ENCODE assay signal across 7 cellular contexts in genomic region chr12:109461049-109461845, GRCh38. TPM values are rescaled to one million over a fixed set of nuclear protein-coding genes. Genes with fewer than 3 reads are reported as not detected.
DNase-seq lines count a peak whose midpoint lies in the region; ATAC-seq and TF ChIP-seq lines count a peak whose summit lies in the region.

No MANE protein-coding gene starts in this region.

- TF ChIP-seq CTCF in prostate gland (IDR thresholded peaks at IDR 0.05) = no peak

- H3K4me1 ChIP-seq in prostate gland (replicated peaks) = peaks cover 32% of the 10 kb centered on the region

- DNase-seq in SKM-1 (lab: John Stamatoyannopoulos, UW; ENCODE audit: unreplicated experiment) = peak; percentile 26
- peak; percentile 33 for DNase-seq in foreskin melanocyte
- DNase-seq in prostate gland (ENCODE audit: low spot score) = no peak
- no peak for DNase-seq in NCI-H524 (lab: John Stamatoyannopoulos, UW)
- DNase-seq in activated T-cell treated with anti-CD3 and anti-CD28 coated beads, Interleukin-2, amount 50 U/mL, for 1 hour = no peak

- H3K36me3 ChIP-seq in prostate gland = no peaks in the 10 kb centered on the region

- intact Hi-C loops in prostate gland (cut with DNase I) = no loop called here

- no peaks in the 10 kb centered on the region for H3K9me3 ChIP-seq in prostate gland

- H3K27me3 ChIP-seq in prostate gland (replicated peaks; ENCODE audit: insufficient read depth) = no peaks in the 10 kb centered on the region

- H3K4me3 ChIP-seq in prostate gland = no peak overlapping the region

- ATAC-seq in HG03175 (IDR thresholded peaks at IDR 0.05; ENCODE audit: unreplicated experiment) (peak; percentile 71), GM19035 (IDR thresholded peaks at IDR 0.05; ENCODE audit: unreplicated experiment) (no peak)

- 67% methylated on average over 8 of the region's 8 CpGs for WGBS in prostate gland

- peak overlapping the region; percentile 94 for H3K27ac ChIP-seq in prostate gland

- TF ChIP-seq POLR2A in prostate gland (IDR thresholded peaks at IDR 0.05) = no peak

RNA-seq across cellular contexts. Expression of gene KCTD10, which starts 15.9 kb away (rescaled TPM):
- 10 to 100 TPM; 37.2 to 49.8 TPM for total RNA-seq in prostate gland

RNA-seq across cellular contexts. Expression of gene UBE3B, which starts 16.2 kb away (rescaled TPM):
- total RNA-seq in prostate gland = 10 to 100 TPM; 57.9 to 85.8 TPM

Comparison
In these comparisons a context has a peak if more than half of its experiments do, and no peak if none do; other contexts are left out.
1. DNase-seq: peak in SKM-1 (single experiment) and foreskin melanocyte (single experiment); none in prostate gland (single experiment), NCI-H524 (0 of 2) and activated T-cell treated with anti-CD3 and anti-CD28 coated beads, Interleukin-2, amount 50 U/mL, for 1 hour (single experiment).